In the genomic region with DNA sequence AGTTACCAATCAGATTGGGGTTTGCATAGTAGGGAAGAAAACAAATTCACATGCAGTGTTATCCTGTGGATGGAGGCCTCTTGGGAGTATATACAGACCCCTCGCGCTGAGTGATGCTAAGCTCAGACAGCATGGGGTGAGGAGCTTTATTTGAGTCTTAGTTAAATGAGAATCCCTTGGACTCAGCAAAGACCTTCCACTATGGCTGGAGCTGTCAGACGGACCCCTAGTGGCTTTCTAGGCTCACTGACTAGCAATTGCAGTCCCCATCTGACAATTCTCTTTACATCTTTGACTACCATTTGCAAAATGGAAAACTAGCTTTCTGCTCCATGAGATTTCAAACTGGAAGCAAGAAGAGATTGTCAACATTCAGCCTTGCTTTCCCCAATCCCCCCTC, we compare ENCODE assay signal across 17 cellular contexts.
A peak's percentile ranks its signal among the peaks of the same experiment; 100 is the strongest.
DNase-seq lines count a peak whose midpoint lies in the region; ATAC-seq and TF ChIP-seq lines count a peak whose summit lies in the region.
"Had no signal": no experiment of that assay in that cellular context is flagged by ENCODE, and none has a peak within 500 bp of the region (broad histone marks: within the 10 kb centered on the region; RNA-seq: fewer than 3 reads in every experiment).

No MANE protein-coding gene starts in this region.

- H4K20me1 ChIP-seq in HCT116 (ENCODE audit: insufficient read depth), result no peaks in the 10 kb centered on the region
- H4K20me1 ChIP-seq: BLaER1 treated with 17β-estradiol and CSF1 and Interleukin-3, amounts not matched to agents 10 nM and 100 nM had no signal

- POLR2A ChIA-PET in Caco-2 (lab: Charles Lee) (no interaction called here), HCT116 (lab: Charles Lee) (no interaction called here)

- no peak overlapping the region for H3K9ac ChIP-seq in HCT116 (ENCODE audit: low read length)
- H3K9ac ChIP-seq: BLaER1 treated with 17β-estradiol and CSF1 and Interleukin-3, amounts not matched to agents 10 nM and 100 nM had no signal

- no peak overlapping the region for H3K4me3 ChIP-seq in Caco-2 (ENCODE audit: low read depth, low read length)
- no peak overlapping the region for H3K4me3 ChIP-seq in HCT116 (replicated peaks in 1 of 2; ENCODE audit: low read depth in 1 of 2, low read length in 2 of 2)
- H3K4me3 ChIP-seq in kidney epithelial cell (ENCODE audit: low read depth, low read length), result no peak overlapping the region
- H3K4me3 ChIP-seq: BLaER1 treated with 17β-estradiol and CSF1 and Interleukin-3, amounts not matched to agents 10 nM and 100 nM had no signal

- no peak overlapping the region for H2AFZ ChIP-seq in HCT116 (ENCODE audit: low read depth, low read length, poor library complexity, severe bottlenecking)

- H3K4me2 ChIP-seq in HCT116 (ENCODE audit: low read length), result no peak overlapping the region
- H3K4me2 ChIP-seq: BLaER1 treated with 17β-estradiol and CSF1 and Interleukin-3, amounts not matched to agents 10 nM and 100 nM had no signal

- TF ChIP-seq CTCF in Caco-2 (IDR thresholded peaks at IDR 0.05; ENCODE audit: insufficient read depth in 1 of 2, low read depth in 1 of 2, low read length in 1 of 2, severe bottlenecking in 1 of 2, unreplicated experiment in 1 of 2) (peak; percentile 35 to 41), HCT116 (IDR thresholded peaks at IDR 0.05 in 2 of 3, conservative IDR thresholded peaks at IDR 0.05 in 1 of 3; ENCODE audit: borderline replicate concordance in 1 of 3, insufficient read depth in 1 of 3, low read depth in 2 of 3, low read length in 2 of 3) (peak in 2 of 3 experiments; percentile 35 to 38; a peak in 3 of 6 replicates), kidney epithelial cell (IDR thresholded peaks at IDR 0.05; ENCODE audit: insufficient read depth, low read length, poor library complexity, severe bottlenecking) (peak; percentile 18)

- BruUV-seq in Caco-2 (replicated peaks; lab: Mats Ljungman, UMichigan) (no TSS peak), HCT116 (replicated peaks; lab: Mats Ljungman, UMichigan) (no TSS peak)

- TF ChIP-seq POLR2A in HCT116 (IDR thresholded peaks at IDR 0.05; ENCODE audit: borderline replicate concordance, extremely low read depth, insufficient read depth, insufficient read length), result no peak

- DNase-seq in Caco-2 (no peak), HCT116 (ENCODE audit: low read depth, low spot score) (no peak), kidney epithelial cell (ENCODE audit: low read depth) (no peak), NCI-H1436 (lab: John Stamatoyannopoulos, UW) (no peak), left lobe of liver (ENCODE audit: low spot score) (no peak)
- no peak for DNase-seq in stimulated activated naive CD4-positive, alpha-beta T cell (lab: John Stamatoyannopoulos, UW)
- DNase-seq: activated CD4-positive, alpha-beta T cell treated with anti-CD3 and anti-CD28 coated beads, Interleukin-2, amount 10 ng/mL, durations not matched to agents 24 days and 14 days; activated T-cell treated with anti-CD3 and anti-CD28 coated beads, Interleukin-2, amount 50 U/mL, for 72 hours; aorta; foreskin melanocyte; kidney glomerular epithelial cell; NCI-H2171; right cardiac atrium had no signal

- H3K27ac ChIP-seq in HCT116 (ENCODE audit: low read depth, low read length), result no peak overlapping the region
- H3K27ac ChIP-seq: BLaER1 treated with 17β-estradiol and CSF1 and Interleukin-3, amounts not matched to agents 10 nM and 100 nM had no signal

- H3K36me3 ChIP-seq in Caco-2 (ENCODE audit: control insufficient read depth, insufficient read depth, low read length) (no peaks in the 10 kb centered on the region), HCT116 (ENCODE audit: control insufficient read depth in 1 of 2, insufficient read depth in 2 of 2, low read length in 2 of 2) (no peaks in the 10 kb centered on the region), kidney epithelial cell (ENCODE audit: control insufficient read depth, insufficient read depth, low read length) (no peaks in the 10 kb centered on the region)
- H3K36me3 ChIP-seq: BLaER1 treated with 17β-estradiol and CSF1 and Interleukin-3, amounts not matched to agents 10 nM and 100 nM had no signal

- no peaks in the 10 kb centered on the region for H3K9me2 ChIP-seq in HCT116 (ENCODE audit: insufficient read depth)

- CTCF ChIA-PET in Caco-2 (lab: Charles Lee) (interaction anchor here (0.6 to 1.4 kb wide), 3 partner anchors 29 to 214 kb away, joined by 3 to 4 read pairs (median 3); no protein-coding TSS in a partner anchor), HCT116 (lab: Charles Lee) (no interaction called here)

- intact Hi-C loops in Caco-2 (cut with micrococcal nuclease; ENCODE audit: unreplicated experiment) (no loop called here), HCT116 (cut with micrococcal nuclease) (no loop called here)

- peak; percentile 55; the same call in 1 of the 2 replicates for ATAC-seq in HCT116
- ATAC-seq in SK-N-SH treated with all-trans-retinoic acid at 6 μM for 48 hours, result peak; percentile 33; the same call in 2 of the 3 replicates
- ATAC-seq in HG03025 (IDR thresholded peaks at IDR 0.05; ENCODE audit: low FRiP score, unreplicated experiment), result no peak
- ATAC-seq in left lobe of liver, result no peak
- ATAC-seq: activated T-cell treated with anti-CD3 and anti-CD28 coated beads, Interleukin-2, amount 50 U/mL, for 72 hours; right cardiac atrium had no signal

- H3K9me3 ChIP-seq in Caco-2 (no peaks in the 10 kb centered on the region), HCT116 (ENCODE audit: control insufficient read depth in 1 of 2, insufficient read depth in 1 of 2, low read depth in 1 of 2, low read length in 2 of 2) (no peaks in the 10 kb centered on the region)
- H3K9me3 ChIP-seq: BLaER1 treated with 17β-estradiol and CSF1 and Interleukin-3, amounts not matched to agents 10 nM and 100 nM had no signal

- no peaks in the 10 kb centered on the region for H3K4me1 Mint-ChIP-seq in Caco-2 (ENCODE audit: low read depth, unreplicated experiment)
- H3K4me1 Mint-ChIP-seq: activated CD4-positive, alpha-beta T cell treated with anti-CD3 and anti-CD28 coated beads, Interleukin-2, amount 10 ng/mL, durations not matched to agents 24 days and 14 days had no signal

- no peaks in the 10 kb centered on the region for H3K27me3 Mint-ChIP-seq in Caco-2 (ENCODE audit: insufficient read depth, unreplicated experiment)
- H3K27me3 Mint-ChIP-seq: activated CD4-positive, alpha-beta T cell treated with anti-CD3 and anti-CD28 coated beads, Interleukin-2, amount 10 ng/mL, durations not matched to agents 24 days and 14 days had no signal

- no peak overlapping the region for H3K4me3 Mint-ChIP-seq in Caco-2 (ENCODE audit: unreplicated experiment)
- H3K4me3 Mint-ChIP-seq: activated CD4-positive, alpha-beta T cell treated with anti-CD3 and anti-CD28 coated beads, Interleukin-2, amount 10 ng/mL, durations not matched to agents 24 days and 14 days; activated T-cell treated with anti-CD3 and anti-CD28 coated beads, Interleukin-2, amount 50 U/mL, for 72 hours; T-helper 1 cell treated with Interleukin-12 subunit alpha and Interleukin-12 subunit beta and Interleukin-4 antibody, amounts not matched to agents 30 μg/mL and 1 μg/mL, for 36 hours had no signal

- no peaks in the 10 kb centered on the region for H3K27me3 ChIP-seq in Caco-2 (replicated peaks; ENCODE audit: control insufficient read depth, insufficient read depth, low read length)
- H3K27me3 ChIP-seq in HCT116 (ENCODE audit: insufficient read depth, low read length), result no peaks in the 10 kb centered on the region
- no peaks in the 10 kb centered on the region for H3K27me3 ChIP-seq in kidney epithelial cell (ENCODE audit: control insufficient read depth, insufficient read depth, low read length)
- H3K27me3 ChIP-seq: BLaER1 treated with 17β-estradiol and CSF1 and Interleukin-3, amounts not matched to agents 10 nM and 100 nM had no signal

- H3K27ac Mint-ChIP-seq in Caco-2 (ENCODE audit: unreplicated experiment), result no peak overlapping the region
- H3K27ac Mint-ChIP-seq: activated CD4-positive, alpha-beta T cell treated with anti-CD3 and anti-CD28 coated beads, Interleukin-2, amount 10 ng/mL, durations not matched to agents 24 days and 14 days; activated T-cell treated with anti-CD3 and anti-CD28 coated beads, Interleukin-2, amount 50 U/mL, for 72 hours; T-helper 1 cell treated with Interleukin-12 subunit alpha and Interleukin-12 subunit beta and Interleukin-4 antibody, amounts not matched to agents 30 μg/mL and 1 μg/mL, for 36 hours had no signal

- no peak for TF ChIP-seq RAD21 in HCT116 (IDR thresholded peaks at IDR 0.05; ENCODE audit: low read depth)

- H3K4me1 ChIP-seq in Caco-2 (peaks cover 6% of the 10 kb centered on the region; the same call in 1 of the 2 replicates), HCT116 (ENCODE audit: control insufficient read depth in 1 of 2, insufficient read depth in 2 of 2, low read length in 2 of 2) (no peaks in the 10 kb centered on the region)
- H3K4me1 ChIP-seq: BLaER1 treated with 17β-estradiol and CSF1 and Interleukin-3, amounts not matched to agents 10 nM and 100 nM had no signal

- H3K9me3 Mint-ChIP-seq in Caco-2 (ENCODE audit: unreplicated experiment), result no peaks in the 10 kb centered on the region
- H3K9me3 Mint-ChIP-seq: activated CD4-positive, alpha-beta T cell treated with anti-CD3 and anti-CD28 coated beads, Interleukin-2, amount 10 ng/mL, durations not matched to agents 24 days and 14 days; activated T-cell treated with anti-CD3 and anti-CD28 coated beads, Interleukin-2, amount 50 U/mL, for 72 hours; T-helper 1 cell treated with Interleukin-12 subunit alpha and Interleukin-12 subunit beta and Interleukin-4 antibody, amounts not matched to agents 30 μg/mL and 1 μg/mL, for 36 hours had no signal

- RAD21 ChIA-PET in HCT116 (lab: Charles Lee; ENCODE audit: low non-redundant PET in 1 of 2, low total read pairs in 2 of 2, uncharacterized antibody in 2 of 2, unreplicated experiment in 2 of 2), result no interaction called here

- no peaks in the 10 kb centered on the region for H3K36me3 Mint-ChIP-seq in Caco-2 (ENCODE audit: insufficient read depth, unreplicated experiment)

- no peaks in the 10 kb centered on the region for H3K79me2 ChIP-seq in HCT116 (ENCODE audit: insufficient read depth, low read length)

TF ChIP-seq in HCT116, 20 proteins besides CTCF, POLR2A, EP300 and RAD21 (continues in another document):
- TF ChIP-seq EZH2 (IDR thresholded peaks at IDR 0.05) (no peak), SRF (IDR thresholded peaks at IDR 0.05; ENCODE audit: low read depth) (no peak), ZFX (IDR thresholded peaks at IDR 0.05) (no peak), SP1 (IDR thresholded peaks at IDR 0.05; ENCODE audit: low read depth) (no peak)
- TF ChIP-seq, protein P1, sequence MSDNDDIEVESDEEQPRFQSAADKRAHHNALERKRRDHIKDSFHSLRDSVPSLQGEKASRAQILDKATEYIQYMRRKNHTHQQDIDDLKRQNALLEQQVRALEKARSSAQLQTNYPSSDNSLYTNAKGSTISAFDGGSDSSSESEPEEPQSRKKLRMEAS (IDR thresholded peaks at IDR 0.05), result no peak

TF ChIP-seq in SK-N-SH treated with all-trans-retinoic acid at 6 μM for 48 hours, 23 proteins besides CTCF, POLR2A, EP300 and RAD21 (continues in another document):
- TF ChIP-seq ZFP3 (CRISPR knock-in tag; IDR thresholded peaks at IDR 0.05), result no peak

Comparison
In these comparisons a context has a peak if more than half of its experiments do, and no peak if none do; other contexts are left out.
1. ATAC-seq: peak in HCT116 (single experiment) and SK-N-SH treated with all-trans-retinoic acid at 6 μM for 48 hours (single experiment); none in HG03025 (single experiment) and left lobe of liver (single experiment).
2. Peak in every context shown above with its lines, with median percentiles within 50 percentile points of each other: CTCF ChIP-seq.